ENCODE assay signal across 1 cellular context in the genomic region with DNA sequence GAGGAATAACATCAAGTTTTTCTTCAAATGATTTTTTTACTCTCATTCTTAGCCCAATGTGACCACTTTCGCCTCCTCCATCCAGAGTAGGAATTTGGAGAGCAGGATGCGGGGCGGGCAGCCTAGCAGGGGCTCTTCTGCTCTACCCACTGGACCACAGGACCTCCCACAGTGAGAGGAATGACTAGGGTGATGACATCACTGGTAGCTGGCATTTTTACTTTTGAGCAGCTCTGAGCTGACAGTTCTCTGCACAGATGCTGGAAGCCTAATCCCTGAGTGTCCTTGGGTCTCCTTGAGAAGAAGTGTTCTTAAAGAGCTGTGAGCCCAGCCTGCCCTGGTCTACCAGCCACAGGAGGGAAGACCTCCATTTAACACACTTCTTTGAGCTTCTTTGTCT.
TF ChIP-seq lines count a peak whose summit lies in the region.

No MANE protein-coding gene starts in this region.

TF ChIP-seq in H1, 55 proteins besides CTCF, POLR2A, EP300 and RAD21:
- peak; percentile 41; the same call in 1 of the 2 replicates for TF ChIP-seq JUND (IDR thresholded peaks at IDR 0.05; ENCODE audit: low read length)
- no peak for TF ChIP-seq HDAC2 (IDR thresholded peaks at IDR 0.05; ENCODE audit: borderline replicate concordance in 1 of 2, low read depth in 2 of 2, low read length in 2 of 2)
- TF ChIP-seq EGR1 (IDR thresholded peaks at IDR 0.05; ENCODE audit: borderline replicate concordance, low read depth, low read length), result no peak
- TF ChIP-seq ZNF274 (IDR thresholded peaks at IDR 0.05; ENCODE audit: borderline replicate concordance, extremely low read depth, low read length), result no peak
